19 cellular contexts compared by ENCODE assay signal in the genomic region with DNA sequence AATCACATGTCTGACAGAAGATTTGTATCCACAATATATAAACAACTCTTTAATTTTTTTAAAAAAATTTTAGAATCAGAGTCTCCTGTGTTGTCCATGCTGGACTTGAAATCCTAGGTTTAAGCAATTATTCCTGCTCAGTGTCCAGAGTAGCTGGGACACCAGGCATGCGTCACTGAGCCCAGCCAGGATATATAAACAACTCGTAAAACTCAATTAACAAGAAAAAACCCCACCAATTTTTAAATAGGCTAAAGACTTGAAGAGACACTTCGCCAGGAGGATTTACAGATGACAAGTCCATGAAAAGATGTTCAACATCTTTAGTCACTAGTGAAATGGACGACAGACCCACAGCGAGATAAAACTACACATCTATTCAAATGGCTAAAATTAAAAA. TPM values are rescaled to one million over a fixed set of nuclear protein-coding genes. Genes with fewer than 3 reads are reported as not detected.
DNase-seq lines count a peak whose midpoint lies in the region; ATAC-seq and TF ChIP-seq lines count a peak whose summit lies in the region.
"Had no signal": no experiment of that assay in that cellular context is flagged by ENCODE, and none has a peak within 500 bp of the region (broad histone marks: within the 10 kb centered on the region; RNA-seq: fewer than 3 reads in every experiment).

No MANE protein-coding gene starts in this region.

- DNase-seq in NCI-H82 (lab: John Stamatoyannopoulos, UW) = peak; percentile 14
- no peak for DNase-seq in NCI-H82 treated with DMSO at 0.1 percent for 48 hours (lab: John Stamatoyannopoulos, UW; ENCODE audit: unreplicated experiment)
- peak; percentile 10 for DNase-seq in EL
- DNase-seq in activated naive CD8-positive, alpha-beta T cell treated with anti-CD3 and anti-CD28 coated beads, Interleukin-2, amount 50 U/mL, for 24 hours = no peak
- DNase-seq in neural progenitor cell (ENCODE audit: low spot score) = no peak
- no peak for DNase-seq in stimulated activated CD4-positive, alpha-beta T cell treated with anti-CD3 and anti-CD28 coated beads, Interleukin-1b, Interleukin-23, amount 100 ng/mL, for 48 hours
- no peak for DNase-seq in colonic mucosa
- DNase-seq: 8988T, C1 segment of cervical spinal cord, DMS53, GDM1, Karpas-422, NCI-H187 treated with DMSO at 0.1 percent for 48 hours, NCI-H2171, NCI-H446 treated with DMSO at 0.1 percent for 48 hours, NCI-H774, SHP77 had no signal

- no peak overlapping the region for H3K9ac ChIP-seq in neural progenitor cell
- H3K9ac ChIP-seq in colonic mucosa (ENCODE audit: low read depth in 2 of 2, low read length in 2 of 2) = no peak overlapping the region

- H3K27ac Mint-ChIP-seq in activated naive CD8-positive, alpha-beta T cell treated with anti-CD3 and anti-CD28 coated beads, Interleukin-2, amount 50 U/mL, for 24 hours = no peak overlapping the region
- no peak overlapping the region for H3K27ac Mint-ChIP-seq in neural progenitor cell

- H3K36me3 ChIP-seq in neural progenitor cell (no peaks in the 10 kb centered on the region), colonic mucosa (no peaks in the 10 kb centered on the region)

- no peak overlapping the region for H3K4me2 ChIP-seq in neural progenitor cell

- peaks cover 17% of the 10 kb centered on the region for H3K4me1 Mint-ChIP-seq in activated naive CD8-positive, alpha-beta T cell treated with anti-CD3 and anti-CD28 coated beads, Interleukin-2, amount 50 U/mL, for 24 hours
- H3K4me1 Mint-ChIP-seq in neural progenitor cell = peaks cover 27% of the 10 kb centered on the region

- intact Hi-C loops in colonic mucosa (cut with DNase I) = no loop called here

- H3K27me3 Mint-ChIP-seq in activated naive CD8-positive, alpha-beta T cell treated with anti-CD3 and anti-CD28 coated beads, Interleukin-2, amount 50 U/mL, for 24 hours = peaks cover 58% of the 10 kb centered on the region
- H3K27me3 Mint-ChIP-seq in neural progenitor cell (ENCODE audit: insufficient read depth, low read depth) = peaks cover 22% of the 10 kb centered on the region

- H3K4me1 ChIP-seq in neural progenitor cell (peaks cover 5% of the 10 kb centered on the region), colonic mucosa (no peaks in the 10 kb centered on the region)

- TF ChIP-seq CTCF in neural progenitor cell (IDR thresholded peaks at IDR 0.05) = no peak
- TF ChIP-seq CTCF in colonic mucosa (IDR thresholded peaks at IDR 0.05) = no peak

- ATAC-seq in activated naive CD8-positive, alpha-beta T cell treated with anti-CD3 and anti-CD28 coated beads, Interleukin-2, amount 50 U/mL, for 24 hours = no peak
- no peak for ATAC-seq in HG03196 (IDR thresholded peaks at IDR 0.05; ENCODE audit: unreplicated experiment)
- ATAC-seq: SK-N-SH treated with all-trans-retinoic acid at 6 μM for 48 hours had no signal

- H3K27ac ChIP-seq in neural progenitor cell = no peak overlapping the region
- H3K27ac ChIP-seq in colonic mucosa = no peak overlapping the region

- peak overlapping the region; percentile 84 for H3K4me3 Mint-ChIP-seq in activated naive CD8-positive, alpha-beta T cell treated with anti-CD3 and anti-CD28 coated beads, Interleukin-2, amount 50 U/mL, for 24 hours
- H3K4me3 Mint-ChIP-seq in neural progenitor cell = peak overlapping the region; percentile 39

- H3K9me3 ChIP-seq in neural progenitor cell (ENCODE audit: low read depth) (no peaks in the 10 kb centered on the region), colonic mucosa (no peaks in the 10 kb centered on the region)

- H3K27me3 ChIP-seq in neural progenitor cell = peaks cover 16% of the 10 kb centered on the region
- H3K27me3 ChIP-seq in colonic mucosa = peaks cover 6% of the 10 kb centered on the region

- H3F3A ChIP-seq in neural progenitor cell (ENCODE audit: low read depth) = peaks cover 20% of the 10 kb centered on the region

- H3K4me3 ChIP-seq in neural progenitor cell = no peak overlapping the region
- no peak overlapping the region for H3K4me3 ChIP-seq in colonic mucosa

- peaks cover 20% of the 10 kb centered on the region for H3K79me2 ChIP-seq in neural progenitor cell (ENCODE audit: low read depth)

- H4K20me1 ChIP-seq in neural progenitor cell (ENCODE audit: low read depth) = peaks cover 21% of the 10 kb centered on the region

- no peaks in the 10 kb centered on the region for H3K36me3 Mint-ChIP-seq in activated naive CD8-positive, alpha-beta T cell treated with anti-CD3 and anti-CD28 coated beads, Interleukin-2, amount 50 U/mL, for 24 hours (ENCODE audit: low read depth)
- no peaks in the 10 kb centered on the region for H3K36me3 Mint-ChIP-seq in neural progenitor cell

- no peaks in the 10 kb centered on the region for H3K9me3 Mint-ChIP-seq in activated naive CD8-positive, alpha-beta T cell treated with anti-CD3 and anti-CD28 coated beads, Interleukin-2, amount 50 U/mL, for 24 hours
- no peaks in the 10 kb centered on the region for H3K9me3 Mint-ChIP-seq in neural progenitor cell

- no peak overlapping the region for H2AFZ ChIP-seq in neural progenitor cell (replicated peaks)

RNA-seq across cellular contexts. Expression of a gene that starts 2.0 kb away (rescaled TPM):
- 9.3 and 14.2 TPM in 2 replicates for total RNA-seq in neural progenitor cell (ENCODE audit: low replicate concordance)
- 1 to 10 TPM; 4.2 to 10.0 TPM for total RNA-seq in colonic mucosa

Comparison
In these comparisons a context has a peak if more than half of its experiments do, and no peak if none do; other contexts are left out.
1. DNase-seq: peak in NCI-H82 (single experiment) and EL (single experiment); none in NCI-H82 treated with DMSO at 0.1 percent for 48 hours (single experiment), activated naive CD8-positive, alpha-beta T cell treated with anti-CD3 and anti-CD28 coated beads, Interleukin-2, amount 50 U/mL, for 24 hours (single experiment), neural progenitor cell (single experiment), stimulated activated CD4-positive, alpha-beta T cell treated with anti-CD3 and anti-CD28 coated beads, Interleukin-1b, Interleukin-23, amount 100 ng/mL, for 48 hours (single experiment) and colonic mucosa (single experiment).